Comparison of ENCODE assay signal across 19 cellular contexts in the genomic region with DNA sequence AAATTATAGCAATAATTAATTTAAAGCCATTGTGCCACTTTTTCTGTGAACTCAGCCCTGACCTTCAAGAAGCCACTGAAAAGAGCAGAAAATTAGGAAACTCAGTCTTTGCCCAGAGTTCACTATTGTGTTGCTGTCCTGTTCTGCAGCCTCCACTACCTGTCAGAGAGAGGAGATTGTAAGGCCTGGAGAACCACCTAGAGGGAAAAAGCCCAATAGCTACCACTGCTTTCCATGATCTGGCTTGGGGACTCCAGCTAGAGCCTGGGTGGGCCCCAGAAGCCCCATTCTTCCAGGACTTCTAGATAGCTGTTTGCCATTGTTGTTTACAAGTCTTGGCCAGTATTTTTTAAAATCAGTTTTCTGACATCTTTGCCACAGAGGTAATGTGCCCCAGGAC.
DNase-seq lines count a peak whose midpoint lies in the region; ATAC-seq and TF ChIP-seq lines count a peak whose summit lies in the region.
"Had no signal": no experiment of that assay in that cellular context is flagged by ENCODE, and none has a peak within 500 bp of the region (broad histone marks: within the 10 kb centered on the region; RNA-seq: fewer than 3 reads in every experiment).

No MANE protein-coding gene starts in this region.

- H3K36me3 Mint-ChIP-seq in activated T-cell treated with anti-CD3 and anti-CD28 coated beads, Interleukin-2, amount 50 U/mL, for 4 hours (ENCODE audit: insufficient read depth): peaks cover 2% of the 10 kb centered on the region

- TF ChIP-seq CTCF in AG04450 (IDR thresholded peaks at IDR 0.05; ENCODE audit: low read depth, low read length) (0 out of 2 replicates have a peak, but pooled peaks have one; percentile 12), GM10248 (IDR thresholded peaks at IDR 0.05; ENCODE audit: control extremely low read depth, extremely low read depth, low read depth, missing control alignments) (peak; percentile 11), OCI-LY3 (IDR thresholded peaks at IDR 0.05; ENCODE audit: low read depth, low read length) (peak; percentile 12; the same call in 1 of the 2 replicates), epithelial cell of proximal tubule (conservative IDR thresholded peaks at IDR 0.05; ENCODE audit: low read depth, low read length) (peak; percentile 38)

- H3K4me3 Mint-ChIP-seq in activated T-cell treated with anti-CD3 and anti-CD28 coated beads, Interleukin-2, amount 50 U/mL, for 4 hours: no peak overlapping the region
- H3K4me3 Mint-ChIP-seq: naive B cell had no signal

- no peaks in the 10 kb centered on the region for H3K4me1 ChIP-seq in OCI-LY3 (ENCODE audit: low read length)
- H3K4me1 ChIP-seq: Caco-2, lower lobe of right lung, psoas muscle had no signal

- no peaks in the 10 kb centered on the region for H4K20me1 ChIP-seq in OCI-LY3 (ENCODE audit: insufficient read depth, low read length)

- H3K4me1 Mint-ChIP-seq in activated T-cell treated with anti-CD3 and anti-CD28 coated beads, Interleukin-2, amount 50 U/mL, for 4 hours (ENCODE audit: low read depth): peaks cover 17% of the 10 kb centered on the region

- POLR2A ChIA-PET in AG04450 (lab: Yijun Ruan, JAX) (no interaction called here), GM10248 (lab: Yijun Ruan, JAX) (no interaction called here)

- H3K79me2 ChIP-seq in OCI-LY3 (ENCODE audit: low read length): no peaks in the 10 kb centered on the region

- H3K4me3 ChIP-seq in AG04450 (ENCODE audit: low read depth, low read length) (no peak overlapping the region), OCI-LY3 (ENCODE audit: low read length) (no peak overlapping the region), epithelial cell of proximal tubule (ENCODE audit: low read depth, low read length) (no peak overlapping the region)
- H3K4me3 ChIP-seq: dorsolateral prefrontal cortex, lower lobe of right lung, psoas muscle had no signal

- no peaks in the 10 kb centered on the region for H3K9me3 ChIP-seq in AG04450 (ENCODE audit: control insufficient read depth, insufficient read depth, low read length)
- H3K9me3 ChIP-seq in OCI-LY3 (ENCODE audit: insufficient read depth, low read length): no peaks in the 10 kb centered on the region
- H3K9me3 ChIP-seq: Caco-2, lower lobe of right lung, psoas muscle had no signal

- H3K9me3 Mint-ChIP-seq in activated T-cell treated with anti-CD3 and anti-CD28 coated beads, Interleukin-2, amount 50 U/mL, for 4 hours: peaks cover 8% of the 10 kb centered on the region

- DNase-seq in AG04450 (ENCODE audit: low read depth, low spot score): no peak
- DNase-seq in GM10248 (ENCODE audit: extremely low spot score): no peak
- no peak for DNase-seq in epithelial cell of proximal tubule (ENCODE audit: low read depth)
- no peak for DNase-seq in NCI-H510A (lab: John Stamatoyannopoulos, UW)
- no peak for DNase-seq in activated T-cell treated with anti-CD3 and anti-CD28 coated beads, Interleukin-2, amount 50 U/mL, for 4 hours
- no peak for DNase-seq in activated CD4-positive, alpha-beta T cell treated with anti-CD3 and anti-CD28 coated beads for 1 hour
- no peak for DNase-seq in NOMO-1 treated with DMSO at 0.1 percent for 48 hours (lab: John Stamatoyannopoulos, UW; ENCODE audit: unreplicated experiment)
- DNase-seq: activated naive CD4-positive, alpha-beta T cell treated with Interleukin-2 at 50 U/mL for 16 hours; dorsolateral prefrontal cortex; hypothalamus; lower lobe of right lung; naive B cell; NCI-H2081; NCI-H526 treated with DMSO at 0.1 percent for 48 hours; psoas muscle; T-helper 2 cell had no signal

- no peak overlapping the region for H3K9ac ChIP-seq in OCI-LY3 (ENCODE audit: low read length)

- H3K4me2 ChIP-seq in OCI-LY3 (ENCODE audit: low read length): no peak overlapping the region

- no peaks in the 10 kb centered on the region for H3K36me3 ChIP-seq in OCI-LY3 (replicated peaks; ENCODE audit: low read depth, low read length)
- H3K36me3 ChIP-seq: lower lobe of right lung had no signal

- H3K27ac ChIP-seq in AG04450 (ENCODE audit: low read depth, low read length) (no peak overlapping the region), OCI-LY3 (ENCODE audit: low read length) (no peak overlapping the region)
- H3K27ac ChIP-seq: dorsolateral prefrontal cortex, lower lobe of right lung, psoas muscle had no signal

- H2AFZ ChIP-seq in OCI-LY3 (ENCODE audit: low read depth, low read length): no peak overlapping the region

- ATAC-seq in activated T-cell treated with anti-CD3 and anti-CD28 coated beads, Interleukin-2, amount 50 U/mL, for 4 hours: no peak
- ATAC-seq: activated CD4-positive, CD25-positive, alpha-beta regulatory T cell treated with anti-CD3 and anti-CD28 coated beads, Interleukin-2, amount 50 U/mL, for 24 hours; lower lobe of right lung; psoas muscle had no signal

- H3K27me3 Mint-ChIP-seq in activated T-cell treated with anti-CD3 and anti-CD28 coated beads, Interleukin-2, amount 50 U/mL, for 4 hours (ENCODE audit: low read depth): peaks cover 2% of the 10 kb centered on the region

- H3K27me3 ChIP-seq in AG04450 (ENCODE audit: control insufficient read depth, insufficient read depth, low read length) (no peaks in the 10 kb centered on the region), OCI-LY3 (ENCODE audit: low read depth, low read length) (no peaks in the 10 kb centered on the region)
- H3K27me3 ChIP-seq: dorsolateral prefrontal cortex had no signal

- CTCF ChIA-PET in AG04450 (lab: Charles Lee) (no interaction called here), GM10248 (lab: Yijun Ruan, JAX) (interaction anchor here (1.0 to 5.5 kb wide), 2 partner anchors 11 to 65 kb away, joined by 3 to 25 read pairs; no protein-coding TSS in a partner anchor)
